8 cellular contexts compared by ENCODE assay signal in genomic region chr2:173963817-173964564, GRCh38. TPM values are rescaled to one million over a fixed set of nuclear protein-coding genes. Genes with fewer than 3 reads are reported as not detected.
DNase-seq lines count a peak whose midpoint lies in the region; ATAC-seq, FAIRE-seq and TF ChIP-seq lines count a peak whose summit lies in the region.

No MANE protein-coding gene starts in this region.

- H3K27ac ChIP-seq in pancreas (peak overlapping the region; percentile 98 to 100 (median 98)), thyroid gland (peak overlapping the region; percentile 98 to 100 (median 100))

- no peak for FAIRE-seq in pancreas (lab: Jason Lieb, UNC)

- peaks cover 18% of the 10 kb centered on the region for H3K36me3 Mint-ChIP-seq in activated naive CD8-positive, alpha-beta T cell

- peaks cover 17 to 36% (median 33%) of the 10 kb centered on the region in 3 donors for H3K4me1 ChIP-seq in pancreas
- H3K4me1 ChIP-seq in thyroid gland, result peaks cover 10 to 11% of the 10 kb centered on the region in 2 donors

- TF ChIP-seq CTCF in pancreas (IDR thresholded peaks at IDR 0.05) (no peak), thyroid gland (IDR thresholded peaks at IDR 0.05) (no peak)

- H3K27me3 ChIP-seq in pancreas (no peaks in the 10 kb centered on the region), thyroid gland (no peaks in the 10 kb centered on the region)

- intact Hi-C loops in head of caudate nucleus (cut with DNase I), result loop anchor here (5.0 kb wide), 1 partner anchor 363 kb away; no protein-coding TSS in a partner anchor
- intact Hi-C loops in pancreas (cut with DNase I), result no loop called here
- intact Hi-C loops in thyroid gland (cut with DNase I), result no loop called here

- DNase-seq in GM04504 (ENCODE audit: low read depth) (peak; percentile 65), HEK293T (ENCODE audit: extremely low spot score) (peak; percentile 72), NAMALWA (ENCODE audit: low spot score) (peak; percentile 88), head of caudate nucleus (peak; percentile 69 to 96 (median 92)), pancreas (peak; percentile 89 to 95 (median 95)), thyroid gland (peak; percentile 92)

- peak in 1 of 2 donors; percentile 76 for TF ChIP-seq POLR2A in thyroid gland (IDR thresholded peaks at IDR 0.05)

- POLR2A ChIA-PET in HEK293T (lab: Yijun Ruan, JAX), result no interaction called here

- H3K4me3 ChIP-seq in pancreas (peak overlapping the region; percentile 90 to 99 (median 93)), thyroid gland (replicated peaks in 1 of 3) (peak overlapping the region; percentile 91 to 99 (median 98))

- H3K27ac Mint-ChIP-seq in activated naive CD8-positive, alpha-beta T cell, result peak overlapping the region; percentile 79

- H3K9me3 Mint-ChIP-seq in activated naive CD8-positive, alpha-beta T cell (ENCODE audit: low read depth), result no peaks in the 10 kb centered on the region

- H3K36me3 ChIP-seq in pancreas (no peaks in the 10 kb centered on the region), thyroid gland (no peaks in the 10 kb centered on the region)

- ATAC-seq in SK-N-SH treated with all-trans-retinoic acid at 6 μM for 48 hours (peak; percentile 35), pancreas (peak; percentile 60 to 71 (median 66))

- no peaks in the 10 kb centered on the region for H3K27me3 Mint-ChIP-seq in activated naive CD8-positive, alpha-beta T cell

- peaks cover 47% of the 10 kb centered on the region for H3K4me1 Mint-ChIP-seq in activated naive CD8-positive, alpha-beta T cell (ENCODE audit: low read depth)

- 0 to 1% methylated on average over 36 to 84 of the region's 87 CpGs for WGBS in pancreas, 2 donors
- 0% methylated on average over 3 of the region's 87 CpGs; no CpG with 5 or more reads in 1 of the 2 donors for WGBS in thyroid gland, 2 donors

- H3K4me3 Mint-ChIP-seq in activated naive CD8-positive, alpha-beta T cell, result peak overlapping the region; percentile 64

- H3K9me3 ChIP-seq in pancreas, result no peaks in the 10 kb centered on the region
- no peaks in the 10 kb centered on the region for H3K9me3 ChIP-seq in thyroid gland

- CTCF ChIA-PET in HEK293T (lab: Yijun Ruan, JAX), result no interaction called here

TF ChIP-seq in HEK293T, 16 proteins besides CTCF, POLR2A, EP300 and RAD21:
- no peak for TF ChIP-seq L3MBTL2 (conservative IDR thresholded peaks at IDR 0.05)
- TF ChIP-seq FOXM1 (IDR thresholded peaks at IDR 0.05; ENCODE audit: borderline replicate concordance), result peak; percentile 34; the same call in 1 of the 2 replicates

TF ChIP-seq in SK-N-SH treated with all-trans-retinoic acid at 6 μM for 48 hours, 23 proteins besides CTCF, POLR2A, EP300 and RAD21:
- TF ChIP-seq SNAI2 (CRISPR knock-in tag; IDR thresholded peaks at IDR 0.05) (no peak), ZFP30 (CRISPR knock-in tag; IDR thresholded peaks at IDR 0.05) (no peak), PPARA (CRISPR knock-in tag; IDR thresholded peaks at IDR 0.05; ENCODE audit: borderline replicate concordance) (no peak), ZNF70 (CRISPR knock-in tag; IDR thresholded peaks at IDR 0.05) (no peak), CREB5 (CRISPR knock-in tag; IDR thresholded peaks at IDR 0.05; ENCODE audit: low read depth) (no peak), TCF4 (CRISPR knock-in tag; IDR thresholded peaks at IDR 0.05; ENCODE audit: borderline replicate concordance) (no peak), BACH2 (CRISPR knock-in tag; IDR thresholded peaks at IDR 0.05; ENCODE audit: borderline replicate concordance) (no peak), ZNF8 (CRISPR knock-in tag; IDR thresholded peaks at IDR 0.05) (no peak), ISL1 (CRISPR knock-in tag; IDR thresholded peaks at IDR 0.05) (no peak), ZNF565 (CRISPR knock-in tag; conservative IDR thresholded peaks at IDR 0.05; ENCODE audit: low read depth) (no peak), CSDC2 (CRISPR knock-in tag; IDR thresholded peaks at IDR 0.05) (no peak), ZFP3 (CRISPR knock-in tag; IDR thresholded peaks at IDR 0.05) (no peak)

RNA-seq across cellular contexts. Expression of gene SP3, which starts 1.2 kb away (rescaled TPM):
- total RNA-seq in pancreas (10 to 100 TPM; 21.1 to 48.0 (median 29.0) TPM), thyroid gland (100 to 1,000 TPM; 152 to 237 (median 186) TPM)
- polyA plus RNA-seq in pancreas, result 10 to 100 TPM in 1 of 2 donors, 1 to 10 TPM in 1; 5.6 to 16.6 TPM

Comparison
In these comparisons a context has a peak if more than half of its experiments do, and no peak if none do; other contexts are left out.
1. Peak in every context shown above with its lines: DNase-seq, ATAC-seq, H3K4me3 ChIP-seq and H3K27ac ChIP-seq.